Comparison of ENCODE assay signal across 8 cellular contexts in genomic region chr4:144355809-144356757, GRCh38.
A peak's percentile ranks its signal among the peaks of the same experiment; 100 is the strongest.
DNase-seq lines count a peak whose midpoint lies in the region; ATAC-seq and TF ChIP-seq lines count a peak whose summit lies in the region.

No MANE protein-coding gene starts in this region.

- no peaks in the 10 kb centered on the region for H3K79me2 ChIP-seq in OCI-LY3 (ENCODE audit: low read length)

- no peak overlapping the region for H3K9ac ChIP-seq in OCI-LY3 (ENCODE audit: low read length)

- TF ChIP-seq CTCF in OCI-LY3 (IDR thresholded peaks at IDR 0.05; ENCODE audit: low read depth, low read length): peak; percentile 63
- TF ChIP-seq CTCF in osteocyte (IDR thresholded peaks at IDR 0.05): peak; percentile 28

- H3K4me3 ChIP-seq in OCI-LY3 (ENCODE audit: low read length) (peak overlapping the region; percentile 20), ectodermal cell (ENCODE audit: insufficient read depth, low read depth, low read length) (no peak overlapping the region)

- H3K4me1 ChIP-seq in OCI-LY3 (ENCODE audit: low read length) (peaks cover 50% of the 10 kb centered on the region), ectodermal cell (ENCODE audit: control insufficient read depth, insufficient read depth, low read length) (peaks cover 23% of the 10 kb centered on the region)

- no peaks in the 10 kb centered on the region for H3K9me3 Mint-ChIP-seq in osteocyte (ENCODE audit: unreplicated experiment)

- H3K36me3 ChIP-seq in OCI-LY3 (replicated peaks; ENCODE audit: low read depth, low read length): no peaks in the 10 kb centered on the region
- no peaks in the 10 kb centered on the region for H3K36me3 ChIP-seq in ectodermal cell (ENCODE audit: control insufficient read depth, insufficient read depth, low read length)

- H3K27me3 ChIP-seq in OCI-LY3 (ENCODE audit: low read depth, low read length): peaks cover 97% of the 10 kb centered on the region
- H3K27me3 ChIP-seq in ectodermal cell (ENCODE audit: control insufficient read depth, insufficient read depth, low read length, poor library complexity, severe bottlenecking): no peaks in the 10 kb centered on the region

- H3K4me1 Mint-ChIP-seq in osteocyte (ENCODE audit: unreplicated experiment): peaks cover 21% of the 10 kb centered on the region

- H3K27ac ChIP-seq in OCI-LY3 (ENCODE audit: low read length): no peak overlapping the region
- H3K27ac ChIP-seq in ectodermal cell (ENCODE audit: insufficient read depth, low read depth, low read length, poor library complexity, severe bottlenecking): peak overlapping the region; percentile 52

- peaks cover 75% of the 10 kb centered on the region for H3K27me3 Mint-ChIP-seq in osteocyte (ENCODE audit: unreplicated experiment)

- no peaks in the 10 kb centered on the region for H3K9me3 ChIP-seq in OCI-LY3 (ENCODE audit: insufficient read depth, low read length)
- H3K9me3 ChIP-seq in ectodermal cell (ENCODE audit: control insufficient read depth, low read length): no peaks in the 10 kb centered on the region

- no peak overlapping the region for H3K4me3 Mint-ChIP-seq in osteocyte (ENCODE audit: unreplicated experiment)

- H2AFZ ChIP-seq in OCI-LY3 (ENCODE audit: low read depth, low read length): no peak overlapping the region

- H3K36me3 Mint-ChIP-seq in osteocyte (ENCODE audit: unreplicated experiment): no peaks in the 10 kb centered on the region

- WGBS in ectodermal cell, 2 experiments: 16 to 19% methylated on average over 10 of the region's 10 CpGs

- peaks cover 87% of the 10 kb centered on the region for H4K20me1 ChIP-seq in OCI-LY3 (ENCODE audit: insufficient read depth, low read length)

- no peak overlapping the region for H3K27ac Mint-ChIP-seq in osteocyte (ENCODE audit: unreplicated experiment)

- DNase-seq in CD1c-positive myeloid dendritic cell (ENCODE audit: extremely low spot score): peak; percentile 68
- peak; percentile 88 for DNase-seq in osteocyte (ENCODE audit: extremely low spot score, unreplicated experiment)
- DNase-seq in HuH-7.5 (ENCODE audit: low spot score): no peak
- DNase-seq in SHP77 (lab: John Stamatoyannopoulos, UW): no peak

- H3K4me2 ChIP-seq in OCI-LY3 (ENCODE audit: low read length): peak overlapping the region; percentile 53

- ATAC-seq in GM19025 (IDR thresholded peaks at IDR 0.05; ENCODE audit: low read depth, unreplicated experiment) (peak; percentile 87), HG03045 (IDR thresholded peaks at IDR 0.05; ENCODE audit: unreplicated experiment) (peak; percentile 83)

Comparison
In these comparisons a context has a peak if more than half of its experiments do, and no peak if none do; other contexts are left out.
1. DNase-seq: peak in CD1c-positive myeloid dendritic cell (single experiment) and osteocyte (single experiment); none in HuH-7.5 (single experiment) and SHP77 (0 of 2).